Comparison of ENCODE assay signal across 20 cellular contexts in genomic region chr15:24857777-24858176, GRCh38.
DNase-seq lines count a peak whose midpoint lies in the region; ATAC-seq and TF ChIP-seq lines count a peak whose summit lies in the region.
"Had no signal": no experiment of that assay in that cellular context is flagged by ENCODE, and none has a peak within 500 bp of the region (broad histone marks: within the 10 kb centered on the region; RNA-seq: fewer than 3 reads in every experiment).

No MANE protein-coding gene starts in this region.

- H3K4me3 Mint-ChIP-seq in HFFc6 (peak overlapping the region; percentile 75; the same call in 1 of the 2 replicates), progenitor cell of endocrine pancreas (ENCODE audit: low read depth) (peak overlapping the region; percentile 50)
- H3K4me3 Mint-ChIP-seq: activated CD4-positive, alpha-beta T cell treated with anti-CD3 and anti-CD28 coated beads for 36 hours had no signal

- H3K9me3 Mint-ChIP-seq in HFFc6 (peaks cover 23% of the 10 kb centered on the region), progenitor cell of endocrine pancreas (ENCODE audit: low read depth) (peaks cover 16% of the 10 kb centered on the region)

- ATAC-seq in activated CD4-positive, CD25-positive, alpha-beta regulatory T cell treated with anti-CD3 and anti-CD28 coated beads, Interleukin-2, amount 50 U/mL, for 24 hours: no peak
- ATAC-seq: activated CD4-positive, alpha-beta T cell treated with anti-CD3 and anti-CD28 coated beads for 36 hours; activated naive CD4-positive, alpha-beta T cell treated with anti-CD3 and anti-CD28 coated beads, Interleukin-2, amount 50 U/mL, for 72 hours; stimulated activated naive CD8-positive, alpha-beta T cell treated with anti-CD3 and anti-CD28 coated beads, Interleukin-15, Interleukin-2, amounts not matched to agents 100 U/mL and 50 U/mL, for 24 hours had no signal

- TF ChIP-seq CTCF in HFFc6 (IDR thresholded peaks at IDR 0.05): no peak
- no peak for TF ChIP-seq CTCF in coronary artery (IDR thresholded peaks at IDR 0.05)
- no peak for TF ChIP-seq CTCF in progenitor cell of endocrine pancreas (IDR thresholded peaks at IDR 0.05; ENCODE audit: unreplicated experiment)

- peaks cover 41% of the 10 kb centered on the region for H3K4me1 Mint-ChIP-seq in HFFc6 (ENCODE audit: low read depth)
- peaks cover 14% of the 10 kb centered on the region for H3K4me1 Mint-ChIP-seq in progenitor cell of endocrine pancreas (ENCODE audit: low read depth)
- H3K4me1 Mint-ChIP-seq: activated CD4-positive, alpha-beta T cell treated with anti-CD3 and anti-CD28 coated beads for 36 hours had no signal

- H3K27ac Mint-ChIP-seq in HFFc6: peak overlapping the region; percentile 75
- H3K27ac Mint-ChIP-seq in progenitor cell of endocrine pancreas: peak overlapping the region; percentile 79
- H3K27ac Mint-ChIP-seq: activated CD4-positive, alpha-beta T cell treated with anti-CD3 and anti-CD28 coated beads for 36 hours had no signal

- peak overlapping the region; percentile 42 for H3K4me3 ChIP-seq in coronary artery
- H3K4me3 ChIP-seq: ovary had no signal

- H3K27me3 Mint-ChIP-seq in HFFc6 (ENCODE audit: insufficient read depth) (no peaks in the 10 kb centered on the region; the same call in none of the 2 replicates), progenitor cell of endocrine pancreas (no peaks in the 10 kb centered on the region)
- H3K27me3 Mint-ChIP-seq: activated CD4-positive, alpha-beta T cell treated with anti-CD3 and anti-CD28 coated beads for 36 hours had no signal

- DNase-seq in HFFc6: no peak
- DNase-seq in coronary artery (ENCODE audit: low spot score): no peak
- peak; percentile 56 for DNase-seq in iPS DF 4.7 (ENCODE audit: extremely low read depth, low spot score)
- no peak for DNase-seq in progenitor cell of endocrine pancreas (ENCODE audit: low spot score, unreplicated experiment)
- no peak for DNase-seq in NCI-H1048 (lab: John Stamatoyannopoulos, UW)
- DNase-seq in dedifferentiated amniotic fluid mesenchymal stem cell (ENCODE audit: extremely low spot score): no peak
- no peak for DNase-seq in CD1c-positive myeloid dendritic cell (ENCODE audit: extremely low spot score)
- DNase-seq: activated CD4-positive, alpha-beta T cell treated with anti-CD3 and anti-CD28 coated beads for 36 hours; Calu3; central memory CD4-positive, alpha-beta T cell; KG1; kidney; NCI-H1105; NCI-H2171 treated with DMSO at 0.1 percent for 48 hours; ovary; SIG-M5; stimulated activated naive CD8-positive, alpha-beta T cell treated with anti-CD3 and anti-CD28 coated beads, Interleukin-15, Interleukin-2, amounts not matched to agents 100 U/mL and 50 U/mL, for 24 hours; T1000 had no signal

- H3K27ac ChIP-seq in coronary artery: peak overlapping the region; percentile 54 to 72
- H3K27ac ChIP-seq: ovary had no signal

- H3K36me3 Mint-ChIP-seq in HFFc6 (ENCODE audit: low read depth) (no peaks in the 10 kb centered on the region), progenitor cell of endocrine pancreas (ENCODE audit: insufficient read depth) (no peaks in the 10 kb centered on the region)
